20 cellular contexts compared by ENCODE assay signal in the genomic region with DNA sequence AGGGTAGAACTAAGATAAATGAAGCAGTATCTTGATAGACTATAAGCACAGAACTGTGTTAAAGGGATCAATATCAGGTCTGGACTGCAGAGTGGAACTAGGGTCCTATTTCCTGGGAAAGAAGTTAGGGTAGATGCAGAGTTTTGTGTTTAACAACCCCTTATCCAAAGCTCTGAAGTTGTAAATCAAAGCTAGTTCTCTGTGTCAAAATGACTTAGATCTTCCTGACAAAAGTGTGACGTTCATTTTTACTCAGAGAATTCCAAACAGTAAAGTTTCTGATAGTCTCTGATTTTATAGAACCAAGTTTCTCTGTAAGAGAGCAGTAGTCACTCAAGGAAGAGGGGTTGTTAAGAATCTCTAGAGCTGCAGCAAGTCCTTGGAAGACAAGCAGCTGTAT. TPM values are rescaled to one million over a fixed set of nuclear protein-coding genes. Genes with fewer than 3 reads are reported as not detected.
DNase-seq lines count a peak whose midpoint lies in the region; ATAC-seq and TF ChIP-seq lines count a peak whose summit lies in the region.
"Had no signal": no experiment of that assay in that cellular context is flagged by ENCODE, and none has a peak within 500 bp of the region (broad histone marks: within the 10 kb centered on the region; RNA-seq: fewer than 3 reads in every experiment).

No MANE protein-coding gene starts in this region.

- H3K36me3 Mint-ChIP-seq in CD8-positive, alpha-beta memory T cell: peaks cover 0 to 21% (median 0%) of the 10 kb centered on the region in 3 donors

- H3K4me3 ChIP-seq in BLaER1 (no peak overlapping the region), OCI-LY7 (ENCODE audit: low read depth, low read length, poor library complexity, severe bottlenecking) (peak overlapping the region; percentile 65), hepatocyte (no peak overlapping the region)
- no peak overlapping the region for H3K4me3 ChIP-seq in CD8-positive, alpha-beta memory T cell (ENCODE audit: low read length)
- H3K4me3 ChIP-seq: lower lobe of right lung, psoas muscle, stomach, tibial artery had no signal

- no peak overlapping the region for H3K27ac ChIP-seq in BLaER1
- no peak overlapping the region for H3K27ac ChIP-seq in CD8-positive, alpha-beta memory T cell (ENCODE audit: low read depth, low read length)
- peak overlapping the region; percentile 71 for H3K27ac ChIP-seq in OCI-LY7 (ENCODE audit: low read depth, low read length, poor library complexity, severe bottlenecking)
- H3K27ac ChIP-seq in hepatocyte: peak overlapping the region; percentile 4
- H3K27ac ChIP-seq: lower lobe of right lung, psoas muscle, stomach, tibial artery had no signal

- DNase-seq in CD8-positive, alpha-beta memory T cell: no peak
- DNase-seq in OCI-LY7 (ENCODE audit: low spot score): no peak
- no peak for DNase-seq in hepatocyte (ENCODE audit: low spot score)
- no peak for DNase-seq in dermis blood vessel endothelial cell
- no peak for DNase-seq in NCI-H446 treated with DMSO at 0.1 percent for 48 hours (lab: John Stamatoyannopoulos, UW)
- DNase-seq: activated CD4-positive, alpha-beta memory T cell treated with anti-CD3 and anti-CD28 coated beads for 36 hours; activated CD4-positive, CD25-positive, alpha-beta regulatory T cell; anterior cingulate cortex; DMS53; Kasumi-1; lower lobe of right lung; NCI-H1694; NCI-H526; psoas muscle; RPMI8226; stomach; T1000; tibial artery had no signal

- peaks cover 76% of the 10 kb centered on the region for H3K36me3 ChIP-seq in BLaER1
- H3K36me3 ChIP-seq in CD8-positive, alpha-beta memory T cell (ENCODE audit: insufficient read depth, low read length): peaks cover 9% of the 10 kb centered on the region
- H3K36me3 ChIP-seq in OCI-LY7 (ENCODE audit: insufficient read depth, low read length): peaks cover 69% of the 10 kb centered on the region
- H3K36me3 ChIP-seq in hepatocyte (replicated peaks; ENCODE audit: insufficient read depth, low read depth): no peaks in the 10 kb centered on the region

- 0 out of 2 replicates have a peak overlapping the region, but pooled peaks have one; percentile 4 for H3K4me2 ChIP-seq in BLaER1
- peak overlapping the region; percentile 96 for H3K4me2 ChIP-seq in OCI-LY7 (ENCODE audit: low read length)
- peak overlapping the region; percentile 28 for H3K4me2 ChIP-seq in hepatocyte

- CTCF ChIA-PET in CD8-positive, alpha-beta memory T cell (lab: Charles Lee): interaction anchor here (1.0 to 1.5 kb wide), 2 partner anchors 30 to 84 kb away, joined by 3 read pairs; no protein-coding TSS in a partner anchor
- CTCF ChIA-PET in OCI-LY7 (lab: Charles Lee; ENCODE audit: unreplicated experiment): no interaction called here

- H3K9me3 Mint-ChIP-seq in CD8-positive, alpha-beta memory T cell: no peaks in the 10 kb centered on the region
- H3K9me3 Mint-ChIP-seq: activated CD4-positive, alpha-beta memory T cell treated with anti-CD3 and anti-CD28 coated beads for 36 hours had no signal

- H3K27me3 Mint-ChIP-seq in CD8-positive, alpha-beta memory T cell: no peaks in the 10 kb centered on the region
- H3K27me3 Mint-ChIP-seq: activated CD4-positive, alpha-beta memory T cell treated with anti-CD3 and anti-CD28 coated beads for 36 hours had no signal

- peaks cover 46 to 71% (median 70%) of the 10 kb centered on the region in 3 donors for H3K4me1 Mint-ChIP-seq in CD8-positive, alpha-beta memory T cell

- H3K9me2 ChIP-seq in OCI-LY7 (ENCODE audit: insufficient read depth, low read length) (no peaks in the 10 kb centered on the region), hepatocyte (replicated peaks; ENCODE audit: insufficient read depth) (no peaks in the 10 kb centered on the region)

- peaks cover 36% of the 10 kb centered on the region for H3K4me1 ChIP-seq in BLaER1
- peaks cover 14% of the 10 kb centered on the region for H3K4me1 ChIP-seq in CD8-positive, alpha-beta memory T cell (ENCODE audit: insufficient read depth, low read length)
- peaks cover 53% of the 10 kb centered on the region for H3K4me1 ChIP-seq in OCI-LY7 (ENCODE audit: insufficient read depth, low read length, poor library complexity, severe bottlenecking)
- H3K4me1 ChIP-seq in hepatocyte (ENCODE audit: insufficient read depth): peaks cover 21% of the 10 kb centered on the region

- H3K4me3 Mint-ChIP-seq in CD8-positive, alpha-beta memory T cell: peak overlapping the region in 2 of 7 donors; percentile 0 to 21
- H3K4me3 Mint-ChIP-seq: activated CD4-positive, alpha-beta memory T cell treated with anti-CD3 and anti-CD28 coated beads for 36 hours had no signal

- H3K9ac ChIP-seq in BLaER1: no peak overlapping the region

- no peak for ATAC-seq in GM18868 (IDR thresholded peaks at IDR 0.05; ENCODE audit: unreplicated experiment)
- ATAC-seq: lower lobe of right lung, psoas muscle had no signal

- TF ChIP-seq CTCF in OCI-LY7 (conservative IDR thresholded peaks at IDR 0.05; ENCODE audit: low read length) (no peak), hepatocyte (IDR thresholded peaks at IDR 0.05; ENCODE audit: poor library complexity) (no peak)

- POLR2A ChIA-PET in CD8-positive, alpha-beta memory T cell (lab: Charles Lee): no interaction called here
- POLR2A ChIA-PET in OCI-LY7 (lab: Charles Lee): interaction anchor here (0.8 to 2.0 kb wide), 4 partner anchors 8 to 19 kb away, joined by 4 to 8 read pairs (median 6); no protein-coding TSS in a partner anchor

- no TSS peak for BruUV-seq in OCI-LY7 (replicated peaks; lab: Mats Ljungman, UMichigan)

- H4K20me1 ChIP-seq in BLaER1: peaks cover 100% of the 10 kb centered on the region
- peaks cover 52% of the 10 kb centered on the region for H4K20me1 ChIP-seq in OCI-LY7 (ENCODE audit: insufficient read depth, low read length)
- peaks cover 75% of the 10 kb centered on the region for H4K20me1 ChIP-seq in hepatocyte (ENCODE audit: insufficient read depth, poor library complexity, severe bottlenecking)

- H3K27ac Mint-ChIP-seq in CD8-positive, alpha-beta memory T cell: peak overlapping the region in 7 of 8 donors; percentile 0 to 82 (median 47)
- H3K27ac Mint-ChIP-seq: activated CD4-positive, alpha-beta memory T cell treated with anti-CD3 and anti-CD28 coated beads for 36 hours had no signal

- WGBS in hepatocyte (ENCODE audit: low lambda C conversion rate, missing lambda C conversion rate): 57% methylated on average over 1 of the region's 1 CpG

- no peaks in the 10 kb centered on the region for H3K27me3 ChIP-seq in BLaER1
- H3K27me3 ChIP-seq in CD8-positive, alpha-beta memory T cell (ENCODE audit: insufficient read depth, low read length, poor library complexity, severe bottlenecking): no peaks in the 10 kb centered on the region
- H3K27me3 ChIP-seq in hepatocyte: no peaks in the 10 kb centered on the region
- H3K27me3 ChIP-seq: stomach, tibial artery had no signal

- intact Hi-C loops in OCI-LY7 (cut with micrococcal nuclease; ENCODE audit: unreplicated experiment): no loop called here

- peaks cover 100% of the 10 kb centered on the region for H3K79me2 ChIP-seq in OCI-LY7 (ENCODE audit: insufficient read depth, low read depth, low read length)
- H3K79me2 ChIP-seq in hepatocyte: peaks cover 98% of the 10 kb centered on the region

- H3K9me3 ChIP-seq in BLaER1: no peaks in the 10 kb centered on the region
- no peaks in the 10 kb centered on the region for H3K9me3 ChIP-seq in CD8-positive, alpha-beta memory T cell (ENCODE audit: low read length)
- H3K9me3 ChIP-seq in OCI-LY7 (ENCODE audit: low read length): no peaks in the 10 kb centered on the region
- no peaks in the 10 kb centered on the region for H3K9me3 ChIP-seq in hepatocyte (ENCODE audit: low read depth)
- H3K9me3 ChIP-seq: lower lobe of right lung, psoas muscle, stomach, tibial artery had no signal

- no peak overlapping the region for H2AFZ ChIP-seq in OCI-LY7 (ENCODE audit: low read length)
- H2AFZ ChIP-seq in hepatocyte: no peak overlapping the region

RNA-seq across cellular contexts. Expression of a gene that starts 8.3 kb away (rescaled TPM):
- total RNA-seq in CD8-positive, alpha-beta memory T cell: 100 to 1,000 TPM; 162 to 202 TPM
- polyA plus RNA-seq in CD8-positive, alpha-beta memory T cell: 18.9 TPM
- 152 and 238 TPM in 2 replicates for total RNA-seq in OCI-LY7 (2014; rRNA removed; shearing (Covaris generic))
- total RNA-seq in OCI-LY7 (2022) (287 and 301 TPM in 2 replicates), hepatocyte (135 and 143 TPM in 2 replicates), dermis blood vessel endothelial cell (86.8 and 160 TPM in 2 replicates)
- polyA plus RNA-seq in hepatocyte: 24.7 and 28.4 TPM in 2 replicates

RNA-seq across cellular contexts. Expression of a gene that starts 33.6 kb away (rescaled TPM):
- 10 to 100 TPM; 37.1 to 39.7 TPM for total RNA-seq in CD8-positive, alpha-beta memory T cell
- polyA plus RNA-seq in CD8-positive, alpha-beta memory T cell: 169 TPM
- total RNA-seq in OCI-LY7 (2014; rRNA removed; shearing (Covaris generic)): 5.0 and 5.9 TPM in 2 replicates
- 5.8 and 7.8 TPM in 2 replicates for total RNA-seq in OCI-LY7 (2022)
- 45.4 and 47.5 TPM in 2 replicates for total RNA-seq in hepatocyte
- 33.3 and 33.8 TPM in 2 replicates for polyA plus RNA-seq in hepatocyte
- 28.2 and 29.6 TPM in 2 replicates for total RNA-seq in dermis blood vessel endothelial cell

Comparison
In these comparisons a context has a peak if more than half of its experiments do, and no peak if none do; other contexts are left out.
1. H3K27ac ChIP-seq: peak in OCI-LY7 (single experiment) and hepatocyte (single experiment); none in BLaER1 (single experiment) and CD8-positive, alpha-beta memory T cell (single experiment).
2. H3K4me2 ChIP-seq: peak in every context shown above with its lines; median percentile 96 in OCI-LY7; 28 in hepatocyte; 4 in BLaER1.